1 cellular context compared by ENCODE assay signal in the genomic region with DNA sequence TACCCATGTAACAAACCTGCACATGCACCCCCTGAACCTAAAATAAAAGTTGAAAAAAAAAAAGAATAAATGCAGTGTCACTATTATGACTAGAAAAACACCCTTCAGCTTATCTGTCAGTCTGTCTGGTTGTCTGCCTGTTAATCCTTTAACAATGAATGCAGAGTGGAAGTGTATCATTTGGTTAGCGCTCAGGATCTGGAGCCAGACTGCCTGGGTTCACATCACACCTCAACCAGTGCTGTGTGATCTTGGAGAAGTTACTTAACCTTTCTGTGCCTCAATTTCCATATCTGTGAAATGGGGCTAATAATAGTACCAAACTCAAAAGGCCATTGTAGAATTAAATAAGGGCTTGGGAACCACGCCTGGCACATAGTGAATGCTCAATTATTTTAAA.
A peak's percentile ranks its signal among the peaks of the same experiment; 100 is the strongest.
TF ChIP-seq lines count a peak whose summit lies in the region.

No MANE protein-coding gene starts in this region.

TF ChIP-seq in K562, 482 proteins besides CTCF, POLR2A, EP300 and RAD21 (continued from another document and continues in another):
- TF ChIP-seq, protein P1, sequence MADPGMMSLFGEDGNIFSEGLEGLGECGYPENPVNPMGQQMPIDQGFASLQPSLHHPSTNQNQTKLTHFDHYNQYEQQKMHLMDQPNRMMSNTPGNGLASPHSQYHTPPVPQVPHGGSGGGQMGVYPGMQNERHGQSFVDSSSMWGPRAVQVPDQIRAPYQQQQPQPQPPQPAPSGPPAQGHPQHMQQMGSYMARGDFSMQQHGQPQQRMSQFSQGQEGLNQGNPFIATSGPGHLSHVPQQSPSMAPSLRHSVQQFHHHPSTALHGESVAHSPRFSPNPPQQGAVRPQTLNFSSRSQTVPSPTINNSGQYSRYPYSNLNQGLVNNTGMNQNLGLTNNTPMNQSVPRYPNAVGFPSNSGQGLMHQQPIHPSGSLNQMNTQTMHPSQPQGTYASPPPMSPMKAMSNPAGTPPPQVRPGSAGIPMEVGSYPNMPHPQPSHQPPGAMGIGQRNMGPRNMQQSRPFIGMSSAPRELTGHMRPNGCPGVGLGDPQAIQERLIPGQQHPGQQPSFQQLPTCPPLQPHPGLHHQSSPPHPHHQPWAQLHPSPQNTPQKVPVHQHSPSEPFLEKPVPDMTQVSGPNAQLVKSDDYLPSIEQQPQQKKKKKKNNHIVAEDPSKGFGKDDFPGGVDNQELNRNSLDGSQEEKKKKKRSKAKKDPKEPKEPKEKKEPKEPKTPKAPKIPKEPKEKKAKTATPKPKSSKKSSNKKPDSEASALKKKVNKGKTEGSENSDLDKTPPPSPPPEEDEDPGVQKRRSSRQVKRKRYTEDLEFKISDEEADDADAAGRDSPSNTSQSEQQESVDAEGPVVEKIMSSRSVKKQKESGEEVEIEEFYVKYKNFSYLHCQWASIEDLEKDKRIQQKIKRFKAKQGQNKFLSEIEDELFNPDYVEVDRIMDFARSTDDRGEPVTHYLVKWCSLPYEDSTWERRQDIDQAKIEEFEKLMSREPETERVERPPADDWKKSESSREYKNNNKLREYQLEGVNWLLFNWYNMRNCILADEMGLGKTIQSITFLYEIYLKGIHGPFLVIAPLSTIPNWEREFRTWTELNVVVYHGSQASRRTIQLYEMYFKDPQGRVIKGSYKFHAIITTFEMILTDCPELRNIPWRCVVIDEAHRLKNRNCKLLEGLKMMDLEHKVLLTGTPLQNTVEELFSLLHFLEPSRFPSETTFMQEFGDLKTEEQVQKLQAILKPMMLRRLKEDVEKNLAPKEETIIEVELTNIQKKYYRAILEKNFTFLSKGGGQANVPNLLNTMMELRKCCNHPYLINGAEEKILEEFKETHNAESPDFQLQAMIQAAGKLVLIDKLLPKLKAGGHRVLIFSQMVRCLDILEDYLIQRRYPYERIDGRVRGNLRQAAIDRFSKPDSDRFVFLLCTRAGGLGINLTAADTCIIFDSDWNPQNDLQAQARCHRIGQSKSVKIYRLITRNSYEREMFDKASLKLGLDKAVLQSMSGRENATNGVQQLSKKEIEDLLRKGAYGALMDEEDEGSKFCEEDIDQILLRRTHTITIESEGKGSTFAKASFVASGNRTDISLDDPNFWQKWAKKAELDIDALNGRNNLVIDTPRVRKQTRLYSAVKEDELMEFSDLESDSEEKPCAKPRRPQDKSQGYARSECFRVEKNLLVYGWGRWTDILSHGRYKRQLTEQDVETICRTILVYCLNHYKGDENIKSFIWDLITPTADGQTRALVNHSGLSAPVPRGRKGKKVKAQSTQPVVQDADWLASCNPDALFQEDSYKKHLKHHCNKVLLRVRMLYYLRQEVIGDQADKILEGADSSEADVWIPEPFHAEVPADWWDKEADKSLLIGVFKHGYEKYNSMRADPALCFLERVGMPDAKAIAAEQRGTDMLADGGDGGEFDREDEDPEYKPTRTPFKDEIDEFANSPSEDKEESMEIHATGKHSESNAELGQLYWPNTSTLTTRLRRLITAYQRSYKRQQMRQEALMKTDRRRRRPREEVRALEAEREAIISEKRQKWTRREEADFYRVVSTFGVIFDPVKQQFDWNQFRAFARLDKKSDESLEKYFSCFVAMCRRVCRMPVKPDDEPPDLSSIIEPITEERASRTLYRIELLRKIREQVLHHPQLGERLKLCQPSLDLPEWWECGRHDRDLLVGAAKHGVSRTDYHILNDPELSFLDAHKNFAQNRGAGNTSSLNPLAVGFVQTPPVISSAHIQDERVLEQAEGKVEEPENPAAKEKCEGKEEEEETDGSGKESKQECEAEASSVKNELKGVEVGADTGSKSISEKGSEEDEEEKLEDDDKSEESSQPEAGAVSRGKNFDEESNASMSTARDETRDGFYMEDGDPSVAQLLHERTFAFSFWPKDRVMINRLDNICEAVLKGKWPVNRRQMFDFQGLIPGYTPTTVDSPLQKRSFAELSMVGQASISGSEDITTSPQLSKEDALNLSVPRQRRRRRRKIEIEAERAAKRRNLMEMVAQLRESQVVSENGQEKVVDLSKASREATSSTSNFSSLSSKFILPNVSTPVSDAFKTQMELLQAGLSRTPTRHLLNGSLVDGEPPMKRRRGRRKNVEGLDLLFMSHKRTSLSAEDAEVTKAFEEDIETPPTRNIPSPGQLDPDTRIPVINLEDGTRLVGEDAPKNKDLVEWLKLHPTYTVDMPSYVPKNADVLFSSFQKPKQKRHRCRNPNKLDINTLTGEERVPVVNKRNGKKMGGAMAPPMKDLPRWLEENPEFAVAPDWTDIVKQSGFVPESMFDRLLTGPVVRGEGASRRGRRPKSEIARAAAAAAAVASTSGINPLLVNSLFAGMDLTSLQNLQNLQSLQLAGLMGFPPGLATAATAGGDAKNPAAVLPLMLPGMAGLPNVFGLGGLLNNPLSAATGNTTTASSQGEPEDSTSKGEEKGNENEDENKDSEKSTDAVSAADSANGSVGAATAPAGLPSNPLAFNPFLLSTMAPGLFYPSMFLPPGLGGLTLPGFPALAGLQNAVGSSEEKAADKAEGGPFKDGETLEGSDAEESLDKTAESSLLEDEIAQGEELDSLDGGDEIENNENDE (IDR thresholded peaks at IDR 0.05; ENCODE audit: low read depth, low read length): no peak
- TF ChIP-seq MBD2 (IDR thresholded peaks at IDR 0.05; ENCODE audit: borderline replicate concordance, low read depth) (no peak), SMARCA4 (IDR thresholded peaks at IDR 0.05) (no peak), ELF1 (tag; IDR thresholded peaks at IDR 0.05) (no peak), NRF1 (conservative IDR thresholded peaks at IDR 0.05 in 1 of 2, IDR thresholded peaks at IDR 0.05 in 1 of 2) (no peak), ZSCAN29 (IDR thresholded peaks at IDR 0.05) (no peak), KDM1A (IDR thresholded peaks at IDR 0.05) (peak; percentile 73 to 85), SMARCA5 (IDR thresholded peaks at IDR 0.05) (peak; percentile 89), CBX1 (IDR thresholded peaks at IDR 0.05; ENCODE audit: low read depth) (no peak), RCOR1 (IDR thresholded peaks at IDR 0.05; ENCODE audit: borderline replicate concordance in 1 of 2, low read depth in 2 of 2, low read length in 2 of 2) (peak in 1 of 2 experiments; percentile 69; a peak in 2 of 4 replicates), CBX3 (IDR thresholded peaks at IDR 0.05; ENCODE audit: borderline replicate concordance in 1 of 2, low read length in 2 of 2) (0 out of 3 replicates have a peak, but pooled peaks of 1 of the 2 experiments have one; percentile 49), YBX1 (IDR thresholded peaks at IDR 0.05) (no peak), ZNF764 (CRISPR knock-in tag; IDR thresholded peaks at IDR 0.05; ENCODE audit: low read depth) (no peak), FOXK2 (conservative IDR thresholded peaks at IDR 0.05 in 1 of 2, IDR thresholded peaks at IDR 0.05 in 1 of 2; ENCODE audit: low read depth in 2 of 2) (no peak), ZNF75A (CRISPR knock-in tag; IDR thresholded peaks at IDR 0.05) (no peak), STAT5B (CRISPR knock-in tag; IDR thresholded peaks at IDR 0.05) (no peak), SMARCC2 (IDR thresholded peaks at IDR 0.05; ENCODE audit: low read depth) (no peak), MCM5 (IDR thresholded peaks at IDR 0.05; ENCODE audit: low read depth) (no peak), TAF15 (IDR thresholded peaks at IDR 0.05; ENCODE audit: low read depth, low read length) (no peak), ESRRA (IDR thresholded peaks at IDR 0.05; ENCODE audit: borderline replicate concordance, low read depth) (peak; percentile 75; the same call in 1 of the 2 replicates), POLR3G (IDR thresholded peaks at IDR 0.05; ENCODE audit: extremely low read depth, insufficient read length, insufficient replicate concordance) (no peak)
- TF ChIP-seq, protein P2, sequence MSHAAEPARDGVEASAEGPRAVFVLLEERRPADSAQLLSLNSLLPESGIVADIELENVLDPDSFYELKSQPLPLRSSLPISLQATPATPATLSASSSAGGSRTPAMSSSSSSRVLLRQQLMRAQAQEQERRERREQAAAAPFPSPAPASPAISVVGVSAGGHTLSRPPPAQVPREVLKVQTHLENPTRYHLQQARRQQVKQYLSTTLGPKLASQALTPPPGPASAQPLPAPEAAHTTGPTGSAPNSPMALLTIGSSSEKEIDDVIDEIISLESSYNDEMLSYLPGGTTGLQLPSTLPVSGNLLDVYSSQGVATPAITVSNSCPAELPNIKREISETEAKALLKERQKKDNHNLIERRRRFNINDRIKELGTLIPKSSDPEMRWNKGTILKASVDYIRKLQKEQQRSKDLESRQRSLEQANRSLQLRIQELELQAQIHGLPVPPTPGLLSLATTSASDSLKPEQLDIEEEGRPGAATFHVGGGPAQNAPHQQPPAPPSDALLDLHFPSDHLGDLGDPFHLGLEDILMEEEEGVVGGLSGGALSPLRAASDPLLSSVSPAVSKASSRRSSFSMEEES (CRISPR knock-in tag; IDR thresholded peaks at IDR 0.05): no peak
- TF ChIP-seq, protein P3, sequence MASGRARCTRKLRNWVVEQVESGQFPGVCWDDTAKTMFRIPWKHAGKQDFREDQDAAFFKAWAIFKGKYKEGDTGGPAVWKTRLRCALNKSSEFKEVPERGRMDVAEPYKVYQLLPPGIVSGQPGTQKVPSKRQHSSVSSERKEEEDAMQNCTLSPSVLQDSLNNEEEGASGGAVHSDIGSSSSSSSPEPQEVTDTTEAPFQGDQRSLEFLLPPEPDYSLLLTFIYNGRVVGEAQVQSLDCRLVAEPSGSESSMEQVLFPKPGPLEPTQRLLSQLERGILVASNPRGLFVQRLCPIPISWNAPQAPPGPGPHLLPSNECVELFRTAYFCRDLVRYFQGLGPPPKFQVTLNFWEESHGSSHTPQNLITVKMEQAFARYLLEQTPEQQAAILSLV (tag; IDR thresholded peaks at IDR 0.05): no peak
- TF ChIP-seq, protein P4, sequence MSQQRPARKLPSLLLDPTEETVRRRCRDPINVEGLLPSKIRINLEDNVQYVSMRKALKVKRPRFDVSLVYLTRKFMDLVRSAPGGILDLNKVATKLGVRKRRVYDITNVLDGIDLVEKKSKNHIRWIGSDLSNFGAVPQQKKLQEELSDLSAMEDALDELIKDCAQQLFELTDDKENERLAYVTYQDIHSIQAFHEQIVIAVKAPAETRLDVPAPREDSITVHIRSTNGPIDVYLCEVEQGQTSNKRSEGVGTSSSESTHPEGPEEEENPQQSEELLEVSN (IDR thresholded peaks at IDR 0.05; ENCODE audit: borderline replicate concordance in 1 of 2, extremely low read depth in 1 of 2, insufficient read depth in 1 of 2, insufficient read length in 1 of 2, low read depth in 1 of 2, low read length in 1 of 2, poor library complexity in 1 of 2, severe bottlenecking in 1 of 2): no peak
- TF ChIP-seq, protein P5, sequence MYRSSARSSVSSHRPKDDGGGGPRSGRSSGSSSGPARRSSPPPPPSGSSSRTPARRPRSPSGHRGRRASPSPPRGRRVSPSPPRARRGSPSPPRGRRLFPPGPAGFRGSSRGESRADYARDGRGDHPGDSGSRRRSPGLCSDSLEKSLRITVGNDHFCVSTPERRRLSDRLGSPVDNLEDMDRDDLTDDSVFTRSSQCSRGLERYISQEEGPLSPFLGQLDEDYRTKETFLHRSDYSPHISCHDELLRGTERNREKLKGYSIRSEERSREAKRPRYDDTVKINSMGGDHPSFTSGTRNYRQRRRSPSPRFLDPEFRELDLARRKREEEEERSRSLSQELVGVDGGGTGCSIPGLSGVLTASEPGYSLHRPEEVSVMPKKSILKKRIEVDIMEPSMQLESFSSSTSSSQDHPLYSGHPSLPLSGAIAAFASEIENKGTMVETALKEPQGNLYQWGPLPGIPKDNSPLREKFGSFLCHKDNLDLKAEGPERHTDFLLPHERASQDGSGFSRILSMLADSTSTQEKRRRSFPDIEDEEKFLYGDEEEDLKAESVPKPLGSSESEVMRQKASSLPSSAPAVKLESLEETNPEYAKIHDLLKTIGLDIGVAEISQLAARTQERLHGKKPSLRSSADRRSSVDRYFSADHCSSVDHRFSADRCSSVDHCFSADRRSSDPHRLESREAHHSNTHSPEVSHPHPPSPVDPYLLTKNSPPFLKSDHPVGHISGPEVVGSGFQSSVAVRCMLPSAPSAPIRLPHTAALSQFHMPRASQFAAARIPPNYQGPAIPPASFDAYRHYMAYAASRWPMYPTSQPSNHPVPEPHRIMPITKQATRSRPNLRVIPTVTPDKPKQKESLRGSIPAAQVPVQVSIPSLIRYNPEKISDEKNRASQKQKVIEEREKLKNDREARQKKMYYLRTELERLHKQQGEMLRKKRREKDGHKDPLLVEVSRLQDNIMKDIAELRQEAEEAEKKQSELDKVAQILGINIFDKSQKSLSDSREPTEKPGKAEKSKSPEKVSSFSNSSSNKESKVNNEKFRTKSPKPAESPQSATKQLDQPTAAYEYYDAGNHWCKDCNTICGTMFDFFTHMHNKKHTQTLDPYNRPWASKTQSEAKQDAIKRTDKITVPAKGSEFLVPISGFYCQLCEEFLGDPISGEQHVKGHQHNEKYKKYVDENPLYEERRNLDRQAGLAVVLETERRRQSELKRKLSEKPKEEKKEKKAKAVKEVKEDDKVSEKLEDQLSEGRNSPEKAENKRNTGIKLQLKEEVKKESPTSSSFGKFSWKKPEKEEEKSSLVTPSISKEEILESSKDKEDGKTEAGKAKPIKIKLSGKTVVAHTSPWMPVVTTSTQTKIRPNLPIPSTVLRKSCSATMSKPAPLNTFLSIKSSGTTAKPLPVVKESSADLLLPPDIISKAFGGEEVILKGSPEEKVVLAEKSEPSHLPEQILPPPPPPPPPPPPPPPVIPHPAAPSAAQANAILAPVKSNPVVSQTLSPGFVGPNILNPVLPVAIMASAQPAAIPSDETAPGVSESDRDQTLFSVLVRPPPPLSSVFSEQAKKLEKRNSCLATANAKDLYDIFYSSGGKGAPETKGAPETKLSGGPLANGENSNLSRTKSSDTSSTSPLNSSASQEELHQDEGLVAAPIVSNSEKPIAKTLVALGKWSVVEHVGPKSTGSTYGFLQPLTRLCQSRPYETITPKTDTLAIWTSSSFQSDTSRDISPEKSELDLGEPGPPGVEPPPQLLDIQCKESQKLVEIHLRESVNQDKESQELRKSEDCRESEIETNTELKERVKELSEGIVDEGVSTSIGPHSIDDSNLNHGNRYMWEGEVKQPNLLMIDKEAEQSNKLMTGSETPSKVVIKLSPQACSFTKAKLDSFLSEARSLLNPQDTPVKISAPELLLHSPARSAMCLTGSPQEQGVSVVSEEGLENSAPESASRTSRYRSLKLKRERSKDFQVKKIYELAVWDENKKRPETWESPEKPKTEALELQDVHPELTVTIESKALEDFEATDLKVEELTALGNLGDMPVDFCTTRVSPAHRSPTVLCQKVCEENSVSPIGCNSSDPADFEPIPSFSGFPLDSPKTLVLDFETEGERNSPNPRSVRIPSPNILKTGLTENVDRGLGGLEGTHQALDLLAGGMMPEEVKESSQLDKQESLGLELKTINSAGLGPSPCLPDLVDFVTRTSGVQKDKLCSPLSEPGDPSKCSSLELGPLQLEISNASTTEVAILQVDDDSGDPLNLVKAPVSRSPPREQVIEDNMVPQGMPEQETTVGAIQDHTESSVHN (IDR thresholded peaks at IDR 0.05; ENCODE audit: borderline replicate concordance in 1 of 2, low read depth in 1 of 2): no peak
- TF ChIP-seq, protein P6, sequence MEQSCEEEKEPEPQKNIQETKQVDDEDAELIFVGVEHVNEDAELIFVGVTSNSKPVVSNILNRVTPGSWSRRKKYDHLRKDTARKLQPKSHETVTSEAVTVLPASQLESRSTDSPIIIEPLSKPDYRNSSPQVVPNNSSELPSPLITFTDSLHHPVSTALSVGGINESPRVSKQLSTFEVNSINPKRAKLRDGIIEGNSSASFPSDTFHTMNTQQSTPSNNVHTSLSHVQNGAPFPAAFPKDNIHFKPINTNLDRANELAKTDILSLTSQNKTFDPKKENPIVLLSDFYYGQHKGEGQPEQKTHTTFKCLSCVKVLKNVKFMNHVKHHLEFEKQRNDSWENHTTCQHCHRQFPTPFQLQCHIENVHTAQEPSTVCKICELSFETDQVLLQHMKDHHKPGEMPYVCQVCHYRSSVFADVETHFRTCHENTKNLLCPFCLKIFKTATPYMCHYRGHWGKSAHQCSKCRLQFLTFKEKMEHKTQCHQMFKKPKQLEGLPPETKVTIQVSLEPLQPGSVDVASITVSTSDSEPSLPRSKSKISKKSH (CRISPR knock-in tag; IDR thresholded peaks at IDR 0.05): no peak
- TF ChIP-seq, protein P7, sequence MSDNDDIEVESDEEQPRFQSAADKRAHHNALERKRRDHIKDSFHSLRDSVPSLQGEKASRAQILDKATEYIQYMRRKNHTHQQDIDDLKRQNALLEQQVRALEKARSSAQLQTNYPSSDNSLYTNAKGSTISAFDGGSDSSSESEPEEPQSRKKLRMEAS (CRISPR knock-in tag; IDR thresholded peaks at IDR 0.05): no peak
